In genomic region chr11:6505577-6506240, GRCh38 we compare ENCODE assay signal across 1 cellular context.
TF ChIP-seq lines count a peak whose summit lies in the region.

No MANE protein-coding gene starts in this region.

TF ChIP-seq in endothelial cell of umbilical vein, 7 proteins besides CTCF, POLR2A, EP300 and RAD21:
- TF ChIP-seq EZH2 (IDR thresholded peaks at IDR 0.05; ENCODE audit: borderline replicate concordance, low read depth, low read length, severe bottlenecking): no peak
- TF ChIP-seq JUN (IDR thresholded peaks at IDR 0.05; ENCODE audit: borderline replicate concordance, insufficient read depth, insufficient read length, low read depth): peak; percentile 28
- TF ChIP-seq FOS (IDR thresholded peaks at IDR 0.05; ENCODE audit: borderline replicate concordance, insufficient read depth, low read length): peak; percentile 79
- no peak for TF ChIP-seq GATA2 (IDR thresholded peaks at IDR 0.05; ENCODE audit: insufficient read depth, insufficient read length, low read depth, low read length)
- no peak for TF ChIP-seq MYC (IDR thresholded peaks at IDR 0.05; ENCODE audit: low read depth, low read length)
- TF ChIP-seq POLR2AphosphoS5 (IDR thresholded peaks at IDR 0.05; ENCODE audit: insufficient read depth, low read depth, low read length): no peak
- TF ChIP-seq MAX (IDR thresholded peaks at IDR 0.05; ENCODE audit: insufficient read depth, insufficient read length): no peak
